Comparison of ENCODE assay signal across 12 cellular contexts in the genomic region with DNA sequence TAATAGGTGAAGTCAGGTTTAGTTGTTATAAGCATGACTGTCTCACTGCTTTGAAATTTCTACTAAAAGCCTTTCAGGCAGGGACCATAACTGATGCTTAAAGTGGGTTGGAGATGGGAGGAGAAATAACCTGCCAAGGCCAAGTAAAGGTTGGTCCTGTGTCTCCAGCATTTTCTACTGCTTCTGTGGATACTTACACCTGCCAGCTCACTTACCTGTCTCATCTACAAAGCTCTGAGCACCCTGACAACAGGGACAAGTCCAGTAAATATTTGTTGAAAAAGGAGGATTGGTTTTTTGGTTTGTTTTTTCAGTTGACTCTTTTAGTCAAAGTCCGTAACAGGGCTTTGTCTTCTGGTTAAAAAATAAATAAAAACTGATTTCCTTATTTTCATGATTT. TPM values are rescaled to one million over a fixed set of nuclear protein-coding genes. Genes with fewer than 3 reads are reported as not detected.
DNase-seq lines count a peak whose midpoint lies in the region; ATAC-seq and TF ChIP-seq lines count a peak whose summit lies in the region.
"Had no signal": no experiment of that assay in that cellular context is flagged by ENCODE, and none has a peak within 500 bp of the region (broad histone marks: within the 10 kb centered on the region; RNA-seq: fewer than 3 reads in every experiment).

No MANE protein-coding gene starts in this region.

- POLR2A ChIA-PET in naive thymus-derived CD8-positive, alpha-beta T cell (lab: Charles Lee), result no interaction called here

- peaks cover 0 to 31% (median 17%) of the 10 kb centered on the region in 3 donors for H3K36me3 Mint-ChIP-seq in naive thymus-derived CD8-positive, alpha-beta T cell

- H4K20me1 ChIP-seq in mammary epithelial cell (ENCODE audit: insufficient read depth, low read length), result no peaks in the 10 kb centered on the region

- H2AFZ ChIP-seq in mammary epithelial cell (ENCODE audit: low read depth, low read length), result no peak overlapping the region

- H3K9me3 ChIP-seq in mammary epithelial cell (replicated peaks; ENCODE audit: insufficient read depth, low read length) (no peaks in the 10 kb centered on the region), tibial artery (no peaks in the 10 kb centered on the region)

- H3K4me3 Mint-ChIP-seq in naive thymus-derived CD8-positive, alpha-beta T cell, result no peak overlapping the region
- H3K4me3 Mint-ChIP-seq: T-helper 2 cell treated with Interferon-gamma antibody and Interleukin-4, amounts not matched to agents 5 μg/mL and 100 μg/mL, for 36 hours had no signal

- intact Hi-C loops in mammary epithelial cell (cut with micrococcal nuclease), result loop anchor here (2.0 to 5.0 kb wide), 2 partner anchors 29 to 40 kb away; a partner anchor contains a TSS
- intact Hi-C loops in tibial artery (cut with DNase I; ENCODE audit: low total_unique reads), result no loop called here

- no peak overlapping the region for H3K4me3 ChIP-seq in mammary epithelial cell (replicated peaks in 1 of 3; ENCODE audit: insufficient read depth in 1 of 3, low read depth in 2 of 3, low read length in 3 of 3)
- H3K4me3 ChIP-seq in tibial artery, result no peak overlapping the region

- peak overlapping the region; percentile 34 for H3K4me2 ChIP-seq in mammary epithelial cell (ENCODE audit: insufficient read depth, low read depth, low read length)

- TF ChIP-seq CTCF in mammary epithelial cell (conservative IDR thresholded peaks at IDR 0.05 in 1 of 2, IDR thresholded peaks at IDR 0.05 in 1 of 2; ENCODE audit: extremely low read depth in 1 of 2, insufficient read depth in 1 of 2, low read depth in 1 of 2, low read length in 2 of 2) (no peak), tibial artery (IDR thresholded peaks at IDR 0.05) (no peak)

- dilution Hi-C loops in mammary epithelial cell (cut with HindIII; ENCODE audit: low sequenced_read_pairs), result loop anchor here (5.0 kb wide), 1 partner anchor 75 kb away; no protein-coding TSS in a partner anchor

- no peaks in the 10 kb centered on the region for H3K27me3 ChIP-seq in mammary epithelial cell (ENCODE audit: insufficient read depth, low read length)
- H3K27me3 ChIP-seq in tibial artery, result no peaks in the 10 kb centered on the region

- H3K9ac ChIP-seq in mammary epithelial cell (ENCODE audit: insufficient read depth, low read length), result peak overlapping the region; percentile 50

- peak; percentile 1 for ATAC-seq in GM19397 (IDR thresholded peaks at IDR 0.05; ENCODE audit: unreplicated experiment)
- ATAC-seq in HG02970 (IDR thresholded peaks at IDR 0.05; ENCODE audit: low FRiP score, unreplicated experiment), result peak; percentile 5
- no peak for ATAC-seq in naive thymus-derived CD8-positive, alpha-beta T cell

- no peaks in the 10 kb centered on the region for H3K9me3 Mint-ChIP-seq in naive thymus-derived CD8-positive, alpha-beta T cell
- H3K9me3 Mint-ChIP-seq: T-helper 2 cell treated with Interferon-gamma antibody and Interleukin-4, amounts not matched to agents 5 μg/mL and 100 μg/mL, for 36 hours had no signal

- H3K79me2 ChIP-seq in mammary epithelial cell (ENCODE audit: insufficient read depth, low read length), result peaks cover 90% of the 10 kb centered on the region

- CTCF ChIA-PET in mammary epithelial cell (lab: Charles Lee; ENCODE audit: low non-redundant PET), result no interaction called here

- DNase-seq in mammary epithelial cell (no peak), tibial artery (no peak), iPS-NIHi7 (ENCODE audit: extremely low spot score) (no peak), DMS 273 treated with DMSO at 0.1 percent for 48 hours (lab: John Stamatoyannopoulos, UW) (no peak)
- no peak for DNase-seq in naive thymus-derived CD8-positive, alpha-beta T cell
- DNase-seq: activated CD8-positive, alpha-beta memory T cell treated with anti-CD3 and anti-CD28 coated beads, Interleukin-2, amount 50 U/mL, for 48 hours; DND-41; NCI-H1436 treated with DMSO at 0.1 percent for 48 hours; OCI-M1 had no signal

- peaks cover 20% of the 10 kb centered on the region for H3K36me3 ChIP-seq in mammary epithelial cell (ENCODE audit: insufficient read depth, low read length)
- peaks cover 10 to 48% (median 39%) of the 10 kb centered on the region in 3 donors for H3K36me3 ChIP-seq in tibial artery

- in situ Hi-C loops in mammary epithelial cell (cut with MboI; ENCODE audit: low sequenced_read_pairs in 2 of 2), result loop anchor here in 1 of 2 donors (25.0 kb wide), 1 partner anchor 100 kb away; no protein-coding TSS in a partner anchor

- H3K27me3 Mint-ChIP-seq in naive thymus-derived CD8-positive, alpha-beta T cell, result no peaks in the 10 kb centered on the region

- H3K27ac Mint-ChIP-seq in naive thymus-derived CD8-positive, alpha-beta T cell, result peak overlapping the region in 2 of 10 donors; percentile 15 to 35
- H3K27ac Mint-ChIP-seq: T-helper 2 cell treated with Interferon-gamma antibody and Interleukin-4, amounts not matched to agents 5 μg/mL and 100 μg/mL, for 36 hours had no signal

- H3K4me1 Mint-ChIP-seq in naive thymus-derived CD8-positive, alpha-beta T cell, result peaks cover 14 to 45% (median 23%) of the 10 kb centered on the region in 4 donors

- WGBS in mammary epithelial cell (ENCODE audit: low coverage, missing lambda C conversion rate), result 22% methylated on average over 1 of the region's 1 CpG

- BruUV-seq in mammary epithelial cell (replicated peaks; lab: Mats Ljungman, UMichigan), result TSS peak; percentile 22

- peaks cover 23% of the 10 kb centered on the region for H3K4me1 ChIP-seq in mammary epithelial cell (ENCODE audit: insufficient read depth, low read length)
- H3K4me1 ChIP-seq in tibial artery, result peaks cover 0 to 22% (median 11%) of the 10 kb centered on the region in 4 donors

- H3K27ac ChIP-seq in mammary epithelial cell (ENCODE audit: insufficient read depth, low read depth, low read length) (peak overlapping the region; percentile 72), tibial artery (peak overlapping the region; percentile 11 to 43)

RNA-seq across cellular contexts. Expression of a gene that starts 38.6 kb away (rescaled TPM):
- 100 to 1,000 TPM in 1 of 2 donors, 10 to 100 TPM in 1; 56.2 to 113 TPM for total RNA-seq in mammary epithelial cell
- 36.9 TPM for polyA plus RNA-seq in mammary epithelial cell
- polyA minus RNA-seq in mammary epithelial cell, result 14.3 TPM
- total RNA-seq in naive thymus-derived CD8-positive, alpha-beta T cell, result 1 to 10 TPM; 5.0 to 6.6 TPM
- 1 to 10 TPM; 5.3 to 7.1 (median 6.0) TPM for polyA plus RNA-seq in naive thymus-derived CD8-positive, alpha-beta T cell

Comparison
In these comparisons a context has a peak if more than half of its experiments do, and no peak if none do; other contexts are left out.
1. ATAC-seq: peak in GM19397 (single experiment) and HG02970 (single experiment); none in naive thymus-derived CD8-positive, alpha-beta T cell (0 of 2).
2. RNA of a gene that starts 38.6 kb away (total RNA-seq): 56.2 to 113 TPM in mammary epithelial cell; 5.0 to 6.6 TPM in naive thymus-derived CD8-positive, alpha-beta T cell; every median in the first group is over 4 times any median in the second.